ENCODE assay signal across 1 cellular context in genomic region chr7:67377939-67378862, GRCh38.
TF ChIP-seq lines count a peak whose summit lies in the region.

No MANE protein-coding gene starts in this region.

TF ChIP-seq in HepG2, 621 proteins besides CTCF, POLR2A, EP300 and RAD21 (continued from another document):
- TF ChIP-seq MAZ (IDR thresholded peaks at IDR 0.05; ENCODE audit: borderline replicate concordance, low read depth, low read length) (no peak), MAZ (CRISPR knock-in tag; IDR thresholded peaks at IDR 0.05; ENCODE audit: low read depth) (no peak), MYC (CRISPR knock-in tag; IDR thresholded peaks at IDR 0.05; ENCODE audit: borderline replicate concordance) (peak; percentile 60; the same call in 1 of the 2 replicates), XRCC5 (optimal IDR thresholded peaks at IDR 0.05; ENCODE audit: low read length) (peak; percentile 51), GPBP1L1 (CRISPR knock-in tag; IDR thresholded peaks at IDR 0.05) (no peak), ZNF768 (CRISPR knock-in tag; IDR thresholded peaks at IDR 0.05) (peak; percentile 18; the same call in 1 of the 2 replicates), ZNF225 (CRISPR knock-in tag; IDR thresholded peaks at IDR 0.05) (0 out of 2 replicates have a peak, but pooled peaks have one; percentile 29), ZNF672 (CRISPR knock-in tag; IDR thresholded peaks at IDR 0.05) (no peak), ZBTB14 (CRISPR knock-in tag; IDR thresholded peaks at IDR 0.05) (no peak)
TF ChIP-seq in HepG2: peak in this region for 13.
